In genomic region chr10:15244635-15245197, GRCh38 we compare ENCODE assay signal across 1 cellular context.
TF ChIP-seq lines count a peak whose summit lies in the region.

No MANE protein-coding gene starts in this region.

TF ChIP-seq in K562, 482 proteins besides CTCF, POLR2A, EP300 and RAD21 (continued from another document):
- no peak for TF ChIP-seq ZNF592 (IDR thresholded peaks at IDR 0.05)
- TF ChIP-seq ZNF644 (tag; IDR thresholded peaks at IDR 0.05; ENCODE audit: low read depth) = no peak
- no peak for TF ChIP-seq MBD2 (IDR thresholded peaks at IDR 0.05; ENCODE audit: borderline replicate concordance, low read depth)
- peak in 1 of 2 experiments; percentile 48; a peak in 1 of 4 replicates for TF ChIP-seq ZMIZ1 (IDR thresholded peaks at IDR 0.05; ENCODE audit: low read depth in 2 of 2, low read length in 2 of 2)
- TF ChIP-seq THRA (IDR thresholded peaks at IDR 0.05) = no peak
- TF ChIP-seq NR1H2 (CRISPR knock-in tag; IDR thresholded peaks at IDR 0.05) = no peak
- TF ChIP-seq TCF15 (CRISPR knock-in tag; IDR thresholded peaks at IDR 0.05) = no peak
- TF ChIP-seq RUNX1 (IDR thresholded peaks at IDR 0.05; ENCODE audit: low read depth) = no peak
- TF ChIP-seq CHD7 (IDR thresholded peaks at IDR 0.05; ENCODE audit: low read depth, low read length) = no peak
- no peak for TF ChIP-seq FOXA1 (IDR thresholded peaks at IDR 0.05; ENCODE audit: borderline replicate concordance)
